8 cellular contexts compared by ENCODE assay signal in the genomic region with DNA sequence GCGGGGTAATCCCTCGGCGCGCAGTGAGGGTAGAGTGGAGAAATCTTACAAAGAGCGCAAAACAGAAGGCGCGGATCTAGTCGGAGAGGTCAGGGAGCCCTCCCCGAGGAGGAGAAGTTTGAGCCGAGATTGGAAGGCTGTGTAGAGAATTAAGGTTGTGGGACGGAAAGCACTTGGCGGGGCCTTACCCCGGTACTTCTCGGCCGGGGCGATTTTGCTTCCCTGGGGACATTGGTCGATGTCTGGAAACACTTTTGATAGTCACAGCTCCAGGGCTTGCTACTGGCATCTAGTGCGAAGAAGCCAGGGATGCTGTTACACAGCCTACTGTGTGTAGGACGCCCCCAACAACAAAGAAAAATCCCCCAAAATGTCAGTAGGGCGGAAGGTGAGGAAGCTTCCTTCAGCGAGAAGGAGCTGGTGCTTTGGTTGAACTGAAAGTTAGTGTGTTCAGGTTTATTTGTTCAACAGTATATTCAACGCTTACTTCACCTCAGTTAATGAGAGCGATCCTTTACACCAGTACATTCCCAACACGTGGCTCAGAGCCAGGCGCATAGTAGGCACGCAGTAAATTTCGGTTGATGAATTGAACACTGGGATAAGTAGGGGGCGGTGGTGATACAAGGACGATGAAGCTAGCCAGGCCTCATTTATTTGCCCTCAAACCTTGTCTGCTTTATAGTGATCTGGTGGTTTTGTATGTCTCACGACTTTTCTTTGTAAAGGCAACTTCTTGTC. TPM values are rescaled to one million over a fixed set of nuclear protein-coding genes. Genes with fewer than 3 reads are reported as not detected.
DNase-seq lines count a peak whose midpoint lies in the region; ATAC-seq, FAIRE-seq and TF ChIP-seq lines count a peak whose summit lies in the region.

No MANE protein-coding gene starts in this region.

- peak overlapping the region; percentile 84 to 100 (median 97) for H3K27ac Mint-ChIP-seq in CD4-positive, alpha-beta memory T cell
- H3K27ac Mint-ChIP-seq in stimulated activated effector memory CD8-positive, alpha-beta T cell treated with anti-CD3 and anti-CD28 coated beads, Interleukin-12 subunit alpha, Interleukin-12 subunit beta, amount 100 ng/mL, for 72 hours: peak overlapping the region; percentile 98

- H3K9me1 ChIP-seq in keratinocyte (ENCODE audit: control insufficient read depth, extremely low read depth, insufficient read depth, low read length): no peaks in the 10 kb centered on the region

- no peaks in the 10 kb centered on the region for H3K27me3 ChIP-seq in CD4-positive, alpha-beta memory T cell (ENCODE audit: insufficient read depth, low read length)
- H3K27me3 ChIP-seq in keratinocyte (ENCODE audit: control insufficient read depth, extremely low read depth, insufficient read depth, low read length): no peaks in the 10 kb centered on the region

- intact Hi-C loops in CD4-positive, alpha-beta memory T cell (cut with micrococcal nuclease): loop anchor here (1.0 to 5.0 kb wide), 9 partner anchors 32 to 238 kb away; partner anchors contain the start of genes CATSPER4, PDIK1L and ZNF593

- peaks cover 54% of the 10 kb centered on the region for H3K79me2 ChIP-seq in keratinocyte (ENCODE audit: control insufficient read depth, insufficient read depth, low read length)

- H3K4me3 ChIP-seq in CD4-positive, alpha-beta memory T cell (ENCODE audit: low read length in 2 of 2): peak overlapping the region; percentile 90 to 97
- H3K4me3 ChIP-seq in astrocyte of the spinal cord (ENCODE audit: low read depth, low read length): peak overlapping the region; percentile 93
- peak overlapping the region; percentile 89 to 93 (median 93) for H3K4me3 ChIP-seq in keratinocyte (ENCODE audit: control insufficient read depth in 2 of 3, extremely low read depth in 1 of 3, insufficient read depth in 2 of 3, low read depth in 1 of 3, low read length in 3 of 3)

- peaks cover 18 to 43% (median 33%) of the 10 kb centered on the region in 4 donors for H3K4me1 Mint-ChIP-seq in CD4-positive, alpha-beta memory T cell
- H3K4me1 Mint-ChIP-seq in stimulated activated effector memory CD8-positive, alpha-beta T cell treated with anti-CD3 and anti-CD28 coated beads, Interleukin-12 subunit alpha, Interleukin-12 subunit beta, amount 100 ng/mL, for 72 hours: peaks cover 31% of the 10 kb centered on the region

- ATAC-seq in GM19395 (IDR thresholded peaks at IDR 0.05; ENCODE audit: unreplicated experiment) (peak; percentile 14), HG03457 (IDR thresholded peaks at IDR 0.05; ENCODE audit: unreplicated experiment) (no peak)
- ATAC-seq in stimulated activated effector memory CD8-positive, alpha-beta T cell treated with anti-CD3 and anti-CD28 coated beads, Interleukin-12 subunit alpha, Interleukin-12 subunit beta, amount 100 ng/mL, for 72 hours: no peak

- CTCF ChIA-PET in CD4-positive, alpha-beta memory T cell (lab: Charles Lee; ENCODE audit: partially characterized antibody): interaction anchor here (0.6 to 9.3 kb wide), 51 partner anchors 9 to 808 kb away, joined by 3 to 167 read pairs (median 6); partner anchors contain the start of genes C1orf232, CATSPER4, CD52 and DHDDS

- H3K4me1 ChIP-seq in CD4-positive, alpha-beta memory T cell (ENCODE audit: insufficient read depth, low read length): peaks cover 26% of the 10 kb centered on the region
- peaks cover 21% of the 10 kb centered on the region for H3K4me1 ChIP-seq in keratinocyte (ENCODE audit: control insufficient read depth, extremely low read depth, insufficient read depth, low read length)

- peak in 3 of 5 donors; percentile 18 to 26 (median 22) for DNase-seq in CD4-positive, alpha-beta memory T cell
- DNase-seq in NCI-H2227 treated with DMSO at 0.1 percent for 48 hours (lab: John Stamatoyannopoulos, UW): peak; percentile 19
- peak; percentile 18 for DNase-seq in astrocyte of the spinal cord (ENCODE audit: low read depth, low spot score)
- DNase-seq in keratinocyte (ENCODE audit: low read depth, low spot score): no peak
- DNase-seq in stimulated activated effector memory CD8-positive, alpha-beta T cell treated with anti-CD3 and anti-CD28 coated beads, Interleukin-12 subunit alpha, Interleukin-12 subunit beta, amount 100 ng/mL, for 72 hours (ENCODE audit: low spot score in 2 of 2): peak in 1 of 2 donors; percentile 11
- DNase-seq in cerebellar nuclear complex (lab: John Stamatoyannopoulos, UW): no peak

- in situ Hi-C loops in astrocyte of the spinal cord (cut with HindIII; ENCODE audit: low sequenced_read_pairs): no loop called here

- POLR2A ChIA-PET in CD4-positive, alpha-beta memory T cell (lab: Charles Lee; ENCODE audit: partially characterized antibody): interaction anchor here (0.6 to 4.4 kb wide), 31 partner anchors 10 to 265 kb away, joined by 3 to 44 read pairs (median 6); partner anchors contain the start of genes C1orf232, CD52, DHDDS and HMGN2

- peak overlapping the region; percentile 92 to 100 (median 98) for H3K4me3 Mint-ChIP-seq in CD4-positive, alpha-beta memory T cell
- H3K4me3 Mint-ChIP-seq in stimulated activated effector memory CD8-positive, alpha-beta T cell treated with anti-CD3 and anti-CD28 coated beads, Interleukin-12 subunit alpha, Interleukin-12 subunit beta, amount 100 ng/mL, for 72 hours: peak overlapping the region; percentile 98

- H3K36me3 ChIP-seq in CD4-positive, alpha-beta memory T cell (ENCODE audit: insufficient read depth, low read length): no peaks in the 10 kb centered on the region
- peaks cover 0 to 1% of the 10 kb centered on the region in 2 experiments for H3K36me3 ChIP-seq in keratinocyte (ENCODE audit: control insufficient read depth in 2 of 2, extremely low read depth in 1 of 2, insufficient read depth in 2 of 2, low read length in 2 of 2)

- dilution Hi-C loops in keratinocyte (cut with MboI; ENCODE audit: extremely low pct_ligation_motif_present, low sequenced_read_pairs): no loop called here

- no peaks in the 10 kb centered on the region for H3K9me3 ChIP-seq in CD4-positive, alpha-beta memory T cell (ENCODE audit: control insufficient read depth in 1 of 2, low read length in 2 of 2)
- no peaks in the 10 kb centered on the region for H3K9me3 ChIP-seq in keratinocyte (ENCODE audit: control insufficient read depth, low read depth, low read length)

- peaks cover 0 to 1% of the 10 kb centered on the region in 2 donors for H3K27me3 Mint-ChIP-seq in CD4-positive, alpha-beta memory T cell

- TF ChIP-seq CTCF in astrocyte of the spinal cord (IDR thresholded peaks at IDR 0.05; ENCODE audit: low read depth, low read length): no peak
- peak in 1 of 3 experiments; percentile 49 for TF ChIP-seq CTCF in keratinocyte (optimal IDR thresholded peaks at IDR 0.05 in 1 of 3, IDR thresholded peaks at IDR 0.05 in 1 of 3, conservative IDR thresholded peaks at IDR 0.05 in 1 of 3; ENCODE audit: extremely low read depth in 1 of 3, insufficient read depth in 2 of 3, low read length in 3 of 3)

- peak overlapping the region; percentile 77 for H3K27ac ChIP-seq in CD4-positive, alpha-beta memory T cell (ENCODE audit: low read depth, low read length)
- H3K27ac ChIP-seq in keratinocyte (ENCODE audit: control insufficient read depth, insufficient read depth, low read length): peak overlapping the region; percentile 82

- H4K20me1 ChIP-seq in keratinocyte (ENCODE audit: control insufficient read depth, extremely low read depth, insufficient read depth, low read length): no peaks in the 10 kb centered on the region

- peak overlapping the region; percentile 98 for H2AFZ ChIP-seq in keratinocyte (ENCODE audit: control insufficient read depth, low read length)

- peak overlapping the region; percentile 76 for H3K4me2 ChIP-seq in keratinocyte (ENCODE audit: control insufficient read depth, extremely low read depth, insufficient read depth, low read depth, low read length)

- peaks cover 0 to 11% of the 10 kb centered on the region in 2 donors for H3K36me3 Mint-ChIP-seq in CD4-positive, alpha-beta memory T cell
- peaks cover 12% of the 10 kb centered on the region for H3K36me3 Mint-ChIP-seq in stimulated activated effector memory CD8-positive, alpha-beta T cell treated with anti-CD3 and anti-CD28 coated beads, Interleukin-12 subunit alpha, Interleukin-12 subunit beta, amount 100 ng/mL, for 72 hours

- peak overlapping the region; percentile 87 for H3K9ac ChIP-seq in keratinocyte (ENCODE audit: control insufficient read depth, extremely low read depth, insufficient read depth, low read length)

- peaks cover 0 to 3% (median 0%) of the 10 kb centered on the region in 8 donors for H3K9me3 Mint-ChIP-seq in CD4-positive, alpha-beta memory T cell
- no peaks in the 10 kb centered on the region for H3K9me3 Mint-ChIP-seq in stimulated activated effector memory CD8-positive, alpha-beta T cell treated with anti-CD3 and anti-CD28 coated beads, Interleukin-12 subunit alpha, Interleukin-12 subunit beta, amount 100 ng/mL, for 72 hours

- no peak for FAIRE-seq in keratinocyte (lab: Jason Lieb, UNC)

RNA-seq across cellular contexts. Expression of gene CEP85, which starts 0.8 kb away (rescaled TPM):
- total RNA-seq in CD4-positive, alpha-beta memory T cell: 10 to 100 TPM; 20.4 to 21.9 TPM
- 1 to 10 TPM; 6.7 to 9.4 TPM for polyA plus RNA-seq in CD4-positive, alpha-beta memory T cell
- 14.8 to 17.0 TPM (median 15.4 TPM) in 3 replicates for polyA plus RNA-seq in keratinocyte
- polyA plus RNA-seq in keratinocyte (2011; ENCODE audit: low read depth): 3.7 TPM
- 7.2 and 9.6 TPM in 2 replicates for polyA plus RNA-seq in keratinocyte (2011; cell fraction: cytosol; rRNA removed)
- 31.8 and 34.8 TPM in 2 replicates for polyA plus RNA-seq in keratinocyte (2011; cell fraction: nucleus; rRNA removed)
- polyA plus RNA-seq in keratinocyte (2012; ENCODE audit: low replicate concordance): 5.4 and 8.1 TPM in 2 replicates
- 10.2 to 19.9 TPM (median 16.7 TPM) in 3 replicates for polyA minus RNA-seq in keratinocyte
- 6.9 TPM for polyA minus RNA-seq in keratinocyte (2011; cell fraction: cytosol; rRNA and poly(A)+ RNA removed)
- polyA minus RNA-seq in keratinocyte (2011; cell fraction: nucleus; rRNA and poly(A)+ RNA removed): 12.9 and 16.5 TPM in 2 replicates

RNA-seq across cellular contexts. Expression of gene CATSPER4, which starts 44.4 kb away (rescaled TPM):
- not detected for total RNA-seq in CD4-positive, alpha-beta memory T cell
- polyA plus RNA-seq in CD4-positive, alpha-beta memory T cell: not detected
- 0.04 to 0.06 TPM in 2 of 3 replicates, not detected in the other for polyA plus RNA-seq in keratinocyte
- polyA plus RNA-seq in keratinocyte (2011; ENCODE audit: low read depth): 0.27 TPM
- not detected in 2 replicates for polyA plus RNA-seq in keratinocyte (2011; cell fraction: cytosol; rRNA removed)
- polyA plus RNA-seq in keratinocyte (2011; cell fraction: nucleus; rRNA removed): 0.11 TPM in 1 of 2 replicates, not detected in the other
- polyA plus RNA-seq in keratinocyte (2012; ENCODE audit: low replicate concordance): 0.10 TPM in 1 of 2 replicates, not detected in the other
- polyA minus RNA-seq in keratinocyte: not detected in 3 replicates
- polyA minus RNA-seq in keratinocyte (2011; cell fraction: cytosol; rRNA and poly(A)+ RNA removed): not detected
- polyA minus RNA-seq in keratinocyte (2011; cell fraction: nucleus; rRNA and poly(A)+ RNA removed): not detected in 2 replicates

RNA-seq across cellular contexts. Expression of gene SH3BGRL3, which starts 45.1 kb away (rescaled TPM):
- total RNA-seq in CD4-positive, alpha-beta memory T cell: 100 to 1,000 TPM; 293 to 305 TPM
- 1,000 to 10,000 TPM in 1 of 2 donors, 100 to 1,000 TPM in 1; 979 to 1,531 TPM for polyA plus RNA-seq in CD4-positive, alpha-beta memory T cell
- polyA plus RNA-seq in keratinocyte: 175 to 234 TPM (median 196 TPM) in 3 replicates
- 246 TPM for polyA plus RNA-seq in keratinocyte (2011; ENCODE audit: low read depth)
- 423 and 444 TPM in 2 replicates for polyA plus RNA-seq in keratinocyte (2011; cell fraction: cytosol; rRNA removed)
- 84.2 and 96.0 TPM in 2 replicates for polyA plus RNA-seq in keratinocyte (2011; cell fraction: nucleus; rRNA removed)
- polyA plus RNA-seq in keratinocyte (2012; ENCODE audit: low replicate concordance): 453 and 651 TPM in 2 replicates
- polyA minus RNA-seq in keratinocyte: 286 to 540 TPM (median 528 TPM) in 3 replicates
- polyA minus RNA-seq in keratinocyte (2011; cell fraction: cytosol; rRNA and poly(A)+ RNA removed): 456 TPM
- 61.4 and 74.5 TPM in 2 replicates for polyA minus RNA-seq in keratinocyte (2011; cell fraction: nucleus; rRNA and poly(A)+ RNA removed)

RNA-seq across cellular contexts. Expression of gene CNKSR1, which starts 57.5 kb away (rescaled TPM):
- total RNA-seq in CD4-positive, alpha-beta memory T cell: 1 to 10 TPM; 3.4 to 4.5 TPM
- polyA plus RNA-seq in CD4-positive, alpha-beta memory T cell: 1 to 10 TPM in 1 of 2 donors, under 1 TPM in 1; 0.28 to 1.1 TPM
- 10.6 to 20.2 TPM (median 12.8 TPM) in 3 replicates for polyA plus RNA-seq in keratinocyte
- polyA plus RNA-seq in keratinocyte (2011; ENCODE audit: low read depth): 10.3 TPM
- polyA plus RNA-seq in keratinocyte (2011; cell fraction: cytosol; rRNA removed): 9.7 and 12.0 TPM in 2 replicates
- 77.0 and 91.7 TPM in 2 replicates for polyA plus RNA-seq in keratinocyte (2011; cell fraction: nucleus; rRNA removed)
- 20.3 and 20.9 TPM in 2 replicates for polyA plus RNA-seq in keratinocyte (2012; ENCODE audit: low replicate concordance)
- polyA minus RNA-seq in keratinocyte: 24.3 to 57.7 TPM (median 27.2 TPM) in 3 replicates
- 20.3 TPM for polyA minus RNA-seq in keratinocyte (2011; cell fraction: cytosol; rRNA and poly(A)+ RNA removed)
- 31.7 and 44.1 TPM in 2 replicates for polyA minus RNA-seq in keratinocyte (2011; cell fraction: nucleus; rRNA and poly(A)+ RNA removed)

Comparison
In these comparisons a context has a peak if more than half of its experiments do, and no peak if none do; other contexts are left out.
1. DNase-seq: peak in CD4-positive, alpha-beta memory T cell (3 of 5), NCI-H2227 treated with DMSO at 0.1 percent for 48 hours (single experiment) and astrocyte of the spinal cord (single experiment); none in keratinocyte (single experiment) and cerebellar nuclear complex (0 of 2).
2. Peak in every context shown above with its lines, with median percentiles within 50 percentile points of each other: H3K4me3 ChIP-seq.